Comparison of ENCODE assay signal across 1 cellular context in genomic region chr7:131605280-131605878, GRCh38.
TF ChIP-seq lines count a peak whose summit lies in the region.

No MANE protein-coding gene starts in this region.

TF ChIP-seq in WTC11, 78 proteins besides CTCF, POLR2A, EP300 and RAD21 (continued from another document):
- TF ChIP-seq, protein P1, sequence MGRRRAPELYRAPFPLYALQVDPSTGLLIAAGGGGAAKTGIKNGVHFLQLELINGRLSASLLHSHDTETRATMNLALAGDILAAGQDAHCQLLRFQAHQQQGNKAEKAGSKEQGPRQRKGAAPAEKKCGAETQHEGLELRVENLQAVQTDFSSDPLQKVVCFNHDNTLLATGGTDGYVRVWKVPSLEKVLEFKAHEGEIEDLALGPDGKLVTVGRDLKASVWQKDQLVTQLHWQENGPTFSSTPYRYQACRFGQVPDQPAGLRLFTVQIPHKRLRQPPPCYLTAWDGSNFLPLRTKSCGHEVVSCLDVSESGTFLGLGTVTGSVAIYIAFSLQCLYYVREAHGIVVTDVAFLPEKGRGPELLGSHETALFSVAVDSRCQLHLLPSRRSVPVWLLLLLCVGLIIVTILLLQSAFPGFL (CRISPR knock-in tag; IDR thresholded peaks at IDR 0.05; ENCODE audit: borderline replicate concordance) = no peak
- TF ChIP-seq ZNF396 (CRISPR knock-in tag; IDR thresholded peaks at IDR 0.05; ENCODE audit: borderline replicate concordance) = no peak; the same call in 1 of the 2 replicates
- TF ChIP-seq GTF2I (CRISPR knock-in tag; conservative IDR thresholded peaks at IDR 0.05) = no peak
- no peak for TF ChIP-seq GRHL2 (CRISPR knock-in tag; IDR thresholded peaks at IDR 0.05; ENCODE audit: insufficient replicate concordance, severe bottlenecking)
- TF ChIP-seq ESRRA (CRISPR knock-in tag; IDR thresholded peaks at IDR 0.05; ENCODE audit: borderline replicate concordance) = 0 out of 2 replicates have a peak, but pooled peaks have one; percentile 37
- TF ChIP-seq ZBTB21 (CRISPR knock-in tag; IDR thresholded peaks at IDR 0.05; ENCODE audit: borderline replicate concordance) = 0 out of 2 replicates have a peak, but pooled peaks have one; percentile 46
- TF ChIP-seq, protein P2, sequence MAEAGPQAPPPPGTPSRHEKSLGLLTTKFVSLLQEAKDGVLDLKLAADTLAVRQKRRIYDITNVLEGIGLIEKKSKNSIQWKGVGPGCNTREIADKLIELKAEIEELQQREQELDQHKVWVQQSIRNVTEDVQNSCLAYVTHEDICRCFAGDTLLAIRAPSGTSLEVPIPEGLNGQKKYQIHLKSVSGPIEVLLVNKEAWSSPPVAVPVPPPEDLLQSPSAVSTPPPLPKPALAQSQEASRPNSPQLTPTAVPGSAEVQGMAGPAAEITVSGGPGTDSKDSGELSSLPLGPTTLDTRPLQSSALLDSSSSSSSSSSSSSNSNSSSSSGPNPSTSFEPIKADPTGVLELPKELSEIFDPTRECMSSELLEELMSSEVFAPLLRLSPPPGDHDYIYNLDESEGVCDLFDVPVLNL (CRISPR knock-in tag; IDR thresholded peaks at IDR 0.05; ENCODE audit: borderline replicate concordance, low read depth) = no peak
- TF ChIP-seq, protein P3, sequence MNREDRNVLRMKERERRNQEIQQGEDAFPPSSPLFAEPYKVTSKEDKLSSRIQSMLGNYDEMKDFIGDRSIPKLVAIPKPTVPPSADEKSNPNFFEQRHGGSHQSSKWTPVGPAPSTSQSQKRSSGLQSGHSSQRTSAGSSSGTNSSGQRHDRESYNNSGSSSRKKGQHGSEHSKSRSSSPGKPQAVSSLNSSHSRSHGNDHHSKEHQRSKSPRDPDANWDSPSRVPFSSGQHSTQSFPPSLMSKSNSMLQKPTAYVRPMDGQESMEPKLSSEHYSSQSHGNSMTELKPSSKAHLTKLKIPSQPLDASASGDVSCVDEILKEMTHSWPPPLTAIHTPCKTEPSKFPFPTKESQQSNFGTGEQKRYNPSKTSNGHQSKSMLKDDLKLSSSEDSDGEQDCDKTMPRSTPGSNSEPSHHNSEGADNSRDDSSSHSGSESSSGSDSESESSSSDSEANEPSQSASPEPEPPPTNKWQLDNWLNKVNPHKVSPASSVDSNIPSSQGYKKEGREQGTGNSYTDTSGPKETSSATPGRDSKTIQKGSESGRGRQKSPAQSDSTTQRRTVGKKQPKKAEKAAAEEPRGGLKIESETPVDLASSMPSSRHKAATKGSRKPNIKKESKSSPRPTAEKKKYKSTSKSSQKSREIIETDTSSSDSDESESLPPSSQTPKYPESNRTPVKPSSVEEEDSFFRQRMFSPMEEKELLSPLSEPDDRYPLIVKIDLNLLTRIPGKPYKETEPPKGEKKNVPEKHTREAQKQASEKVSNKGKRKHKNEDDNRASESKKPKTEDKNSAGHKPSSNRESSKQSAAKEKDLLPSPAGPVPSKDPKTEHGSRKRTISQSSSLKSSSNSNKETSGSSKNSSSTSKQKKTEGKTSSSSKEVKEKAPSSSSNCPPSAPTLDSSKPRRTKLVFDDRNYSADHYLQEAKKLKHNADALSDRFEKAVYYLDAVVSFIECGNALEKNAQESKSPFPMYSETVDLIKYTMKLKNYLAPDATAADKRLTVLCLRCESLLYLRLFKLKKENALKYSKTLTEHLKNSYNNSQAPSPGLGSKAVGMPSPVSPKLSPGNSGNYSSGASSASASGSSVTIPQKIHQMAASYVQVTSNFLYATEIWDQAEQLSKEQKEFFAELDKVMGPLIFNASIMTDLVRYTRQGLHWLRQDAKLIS (CRISPR knock-in tag; IDR thresholded peaks at IDR 0.05; ENCODE audit: borderline replicate concordance) = 0 out of 2 replicates have a peak, but pooled peaks have one; percentile 69
- peak; percentile 97; the same call in 1 of the 2 replicates for TF ChIP-seq TEAD1 (CRISPR knock-in tag; IDR thresholded peaks at IDR 0.05)
